In the genomic region with DNA sequence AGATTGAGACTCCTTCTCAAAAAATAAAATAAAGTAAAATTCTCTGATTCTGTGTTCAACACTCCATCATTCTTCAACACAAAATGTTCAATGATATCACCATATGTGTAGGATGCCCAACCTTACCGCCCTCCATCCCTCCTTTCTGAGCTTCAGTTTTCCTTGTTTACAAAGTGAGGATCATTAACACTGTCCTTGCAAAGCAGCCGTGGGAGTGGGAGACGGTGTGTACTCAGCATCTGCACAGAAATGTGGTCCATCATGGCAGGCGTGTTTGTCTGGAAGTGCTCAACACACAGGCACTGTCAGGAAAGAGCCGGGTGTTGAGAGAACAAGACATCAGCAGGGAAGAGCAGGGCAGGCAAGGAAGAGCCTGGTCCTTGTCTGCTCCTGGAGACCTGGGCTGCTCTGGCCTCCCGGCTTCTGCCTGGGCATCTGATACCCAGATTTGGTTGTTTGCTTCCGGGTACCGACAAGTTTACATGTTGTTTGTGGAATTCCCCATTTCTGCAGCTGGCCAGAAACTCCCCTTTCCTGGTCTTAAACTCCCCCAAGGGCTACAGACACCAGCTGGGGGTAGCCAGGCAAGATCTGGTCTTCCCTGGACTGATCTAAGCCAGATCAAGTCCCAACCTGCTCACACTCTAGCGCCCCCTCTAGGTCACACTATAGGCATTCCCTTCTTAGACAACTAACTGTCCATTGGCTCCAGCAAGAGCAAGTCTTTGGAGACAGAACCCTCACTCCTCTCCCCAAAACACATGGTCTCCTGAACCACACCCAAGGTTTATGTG, we compare ENCODE assay signal across 10 cellular contexts. TPM values are rescaled to one million over a fixed set of nuclear protein-coding genes. Genes with fewer than 3 reads are reported as not detected.
DNase-seq lines count a peak whose midpoint lies in the region; TF ChIP-seq lines count a peak whose summit lies in the region.
"Had no signal": no experiment of that assay in that cellular context is flagged by ENCODE, and none has a peak within 500 bp of the region (broad histone marks: within the 10 kb centered on the region; RNA-seq: fewer than 3 reads in every experiment).

No MANE protein-coding gene starts in this region.

- in situ Hi-C loops in GM13977 (cut with MboI; ENCODE audit: low pct_unique_long_range_greater_than_20kb, low sequenced_read_pairs, unreplicated experiment), result no loop called here

- peak; percentile 42 for TF ChIP-seq CTCF in GM13977 (IDR thresholded peaks at IDR 0.05; ENCODE audit: extremely low read depth, insufficient read depth, missing control alignments)

- H3K36me3 ChIP-seq in SJCRH30, result no peaks in the 10 kb centered on the region
- H3K36me3 ChIP-seq: gastrocnemius medialis had no signal

- no peaks in the 10 kb centered on the region for H3K4me1 ChIP-seq in SJCRH30
- H3K4me1 ChIP-seq: gastrocnemius medialis had no signal

- no peak overlapping the region for H3K4me3 ChIP-seq in SJCRH30
- H3K4me3 ChIP-seq: gastrocnemius medialis had no signal

- DNase-seq in CD1c-positive myeloid dendritic cell (ENCODE audit: extremely low spot score) (peak; percentile 22), GM13977 (ENCODE audit: low spot score) (peak; percentile 30), SJCRH30 (peak; percentile 39 to 55), iPS DF 4.7 (ENCODE audit: extremely low read depth, low spot score) (peak; percentile 58), AG20443 (ENCODE audit: low spot score) (no peak), occipital lobe (lab: John Stamatoyannopoulos, UW) (no peak), NCI-H524 treated with DMSO at 0.1 percent for 48 hours (lab: John Stamatoyannopoulos, UW) (no peak)
- DNase-seq in activated CD4-positive, CD25-positive, alpha-beta regulatory T cell (lab: John Stamatoyannopoulos, UW), result no peak
- DNase-seq: gastrocnemius medialis, NCI-H1092 treated with DMSO at 0.1 percent for 48 hours had no signal

- no peak overlapping the region for H3K27ac ChIP-seq in SJCRH30
- H3K27ac ChIP-seq: gastrocnemius medialis had no signal

- H3K9me3 ChIP-seq in SJCRH30 (replicated peaks), result no peaks in the 10 kb centered on the region
- H3K9me3 ChIP-seq: gastrocnemius medialis had no signal

- H3K27me3 ChIP-seq in SJCRH30, result peaks cover 33% of the 10 kb centered on the region
- H3K27me3 ChIP-seq: gastrocnemius medialis had no signal

RNA-seq across cellular contexts. Expression of gene TTPAL, which starts 26.7 kb away (rescaled TPM):
- 13.3 and 14.1 TPM in 2 replicates for total RNA-seq in SJCRH30 (2014; rRNA removed; shearing (Covaris generic))
- 8.3 TPM for total RNA-seq in occipital lobe

Comparison
In these comparisons a context has a peak if more than half of its experiments do, and no peak if none do; other contexts are left out.
1. DNase-seq: peak in CD1c-positive myeloid dendritic cell (single experiment), GM13977 (single experiment), SJCRH30 (2 of 2) and iPS DF 4.7 (single experiment); none in AG20443 (single experiment), activated CD4-positive, CD25-positive, alpha-beta regulatory T cell (0 of 4), occipital lobe (single experiment) and NCI-H524 treated with DMSO at 0.1 percent for 48 hours (single experiment).